Comparison of ENCODE assay signal across 22 cellular contexts in the genomic region with DNA sequence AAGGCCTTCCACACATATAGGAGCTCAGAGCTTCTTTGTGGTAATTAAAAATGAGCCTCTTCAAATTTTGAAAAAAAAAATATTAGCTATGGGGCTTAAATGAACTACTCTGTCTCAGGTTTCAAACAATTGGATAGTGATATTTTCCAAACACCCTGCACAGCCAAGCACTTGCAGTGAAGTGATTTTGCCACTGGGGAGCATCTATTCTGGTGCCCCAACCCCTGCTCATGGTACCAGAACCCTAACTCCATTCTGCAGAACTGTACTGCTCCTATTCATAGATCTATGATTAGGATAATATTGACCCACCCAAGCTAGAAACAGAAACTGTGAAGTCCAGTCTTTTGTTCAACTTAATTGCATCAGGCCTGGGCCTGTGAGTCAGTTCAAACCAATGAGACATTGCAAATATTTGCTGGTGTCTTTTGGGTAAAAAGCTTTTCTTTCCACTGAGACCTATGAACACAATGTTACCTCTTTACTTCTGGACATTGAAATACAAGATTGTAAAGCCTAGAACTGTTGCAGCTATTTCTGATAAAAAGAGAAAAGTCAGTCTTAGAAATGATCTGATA.
A peak's percentile ranks its signal among the peaks of the same experiment; 100 is the strongest.
DNase-seq lines count a peak whose midpoint lies in the region; ATAC-seq and TF ChIP-seq lines count a peak whose summit lies in the region.
"Had no signal": no experiment of that assay in that cellular context is flagged by ENCODE, and none has a peak within 500 bp of the region (broad histone marks: within the 10 kb centered on the region; RNA-seq: fewer than 3 reads in every experiment).

No MANE protein-coding gene starts in this region.

- no peak overlapping the region for H3K27ac Mint-ChIP-seq in activated naive CD4-positive, alpha-beta T cell treated with anti-CD3 and anti-CD28 coated beads, Interleukin-2, amount 50 U/mL, for 72 hours
- H3K27ac Mint-ChIP-seq: activated CD8-positive, alpha-beta memory T cell treated with anti-CD3 and anti-CD28 coated beads, Interleukin-2, amount 10 ng/mL, durations not matched to agents 7 days and 5 days had no signal

- H3K4me1 ChIP-seq in SJCRH30 (0 out of 2 replicates have a peak, but pooled peaks cover 6% of the 10 kb centered on the region), mucosa of descending colon (ENCODE audit: low read depth) (no peaks in the 10 kb centered on the region), suprapubic skin (no peaks in the 10 kb centered on the region)
- H3K4me1 ChIP-seq: spleen had no signal

- H3K27ac ChIP-seq in SJCRH30 (peak overlapping the region; percentile 32; the same call in 1 of the 2 replicates), suprapubic skin (no peak overlapping the region)
- H3K27ac ChIP-seq: spleen had no signal

- TF ChIP-seq CTCF in fibroblast of villous mesenchyme (IDR thresholded peaks at IDR 0.05; ENCODE audit: insufficient read depth, low read depth, low read length) (no peak), mucosa of descending colon (IDR thresholded peaks at IDR 0.05) (no peak), suprapubic skin (IDR thresholded peaks at IDR 0.05) (no peak)

- H3K9me3 Mint-ChIP-seq in activated naive CD4-positive, alpha-beta T cell treated with anti-CD3 and anti-CD28 coated beads, Interleukin-2, amount 50 U/mL, for 72 hours = peaks cover 0 to 6% of the 10 kb centered on the region in 2 donors
- H3K9me3 Mint-ChIP-seq: nephron progenitor cell had no signal

- no peak for TF ChIP-seq EP300 in suprapubic skin (IDR thresholded peaks at IDR 0.05)

- no peak for TF ChIP-seq POLR2A in suprapubic skin (IDR thresholded peaks at IDR 0.05)

- H3K4me3 ChIP-seq in SJCRH30 (no peak overlapping the region), fibroblast of villous mesenchyme (ENCODE audit: low read depth, low read length) (no peak overlapping the region), mucosa of descending colon (no peak overlapping the region), suprapubic skin (no peak overlapping the region)
- H3K4me3 ChIP-seq: spleen had no signal

- H3K36me3 Mint-ChIP-seq in activated naive CD4-positive, alpha-beta T cell treated with anti-CD3 and anti-CD28 coated beads, Interleukin-2, amount 50 U/mL, for 72 hours = peaks cover 0 to 5% of the 10 kb centered on the region in 2 donors
- H3K36me3 Mint-ChIP-seq: activated CD8-positive, alpha-beta memory T cell treated with anti-CD3 and anti-CD28 coated beads, Interleukin-2, amount 10 ng/mL, durations not matched to agents 7 days and 5 days had no signal

- H3K9me3 ChIP-seq in SJCRH30 (replicated peaks) = no peaks in the 10 kb centered on the region
- H3K9me3 ChIP-seq in mucosa of descending colon = no peaks in the 10 kb centered on the region
- H3K9me3 ChIP-seq in suprapubic skin = no peaks in the 10 kb centered on the region
- H3K9me3 ChIP-seq: SK-N-SH had no signal

- H3K36me3 ChIP-seq in SJCRH30 (no peaks in the 10 kb centered on the region), mucosa of descending colon (ENCODE audit: low read depth) (no peaks in the 10 kb centered on the region), suprapubic skin (no peaks in the 10 kb centered on the region)
- H3K36me3 ChIP-seq: spleen had no signal

- H3K27me3 ChIP-seq in SJCRH30 = no peaks in the 10 kb centered on the region
- H3K27me3 ChIP-seq in suprapubic skin = no peaks in the 10 kb centered on the region
- H3K27me3 ChIP-seq: spleen had no signal

- peak; percentile 8 for DNase-seq in GM04504 (ENCODE audit: low read depth)
- peak; percentile 2 for DNase-seq in HT1080 (ENCODE audit: low read depth)
- peak; percentile 12 to 41 for DNase-seq in SJCRH30
- DNase-seq in fibroblast of villous mesenchyme (ENCODE audit: low read depth) = peak; percentile 7
- no peak for DNase-seq in activated naive CD4-positive, alpha-beta T cell treated with anti-CD3 and anti-CD28 coated beads, Interleukin-2, amount 50 U/mL, for 72 hours (ENCODE audit: low spot score in 2 of 2)
- no peak for DNase-seq in mucosa of descending colon
- no peak for DNase-seq in suprapubic skin (ENCODE audit: low spot score in 2 of 2)
- DNase-seq: activated CD8-positive, alpha-beta memory T cell treated with anti-CD3 and anti-CD28 coated beads, Interleukin-2, amount 10 ng/mL, durations not matched to agents 7 days and 5 days; activated gamma-delta T cell; AML-193; anterior cingulate cortex; COR-L47; foreskin fibroblast; NCI-H187; NCI-H526; nephron progenitor cell; SK-N-SH; spleen; substantia nigra; T-helper 9 cell had no signal

- intact Hi-C loops in mucosa of descending colon (cut with DNase I, micrococcal nuclease) = no loop called here

- ATAC-seq in activated naive CD4-positive, alpha-beta T cell treated with anti-CD3 and anti-CD28 coated beads, Interleukin-2, amount 50 U/mL, for 72 hours = no peak
- ATAC-seq in mucosa of descending colon (no peak), GM18519 (IDR thresholded peaks at IDR 0.05; ENCODE audit: low FRiP score, unreplicated experiment) (no peak)
- ATAC-seq: activated CD8-positive, alpha-beta memory T cell treated with anti-CD3 and anti-CD28 coated beads, Interleukin-2, amount 10 ng/mL, durations not matched to agents 7 days and 5 days; Panc1 had no signal

Comparison
In these comparisons a context has a peak if more than half of its experiments do, and no peak if none do; other contexts are left out.
1. DNase-seq: peak in GM04504 (single experiment), HT1080 (single experiment), SJCRH30 (2 of 2) and fibroblast of villous mesenchyme (single experiment); none in activated naive CD4-positive, alpha-beta T cell treated with anti-CD3 and anti-CD28 coated beads, Interleukin-2, amount 50 U/mL, for 72 hours (0 of 2), mucosa of descending colon (0 of 3) and suprapubic skin (0 of 2).